10 cellular contexts compared by ENCODE assay signal in genomic region chr2:20186078-20186854, GRCh38. TPM values are rescaled to one million over a fixed set of nuclear protein-coding genes. Genes with fewer than 3 reads are reported as not detected.
DNase-seq lines count a peak whose midpoint lies in the region; ATAC-seq and TF ChIP-seq lines count a peak whose summit lies in the region.
"Had no signal": no experiment of that assay in that cellular context is flagged by ENCODE, and none has a peak within 500 bp of the region (broad histone marks: within the 10 kb centered on the region; RNA-seq: fewer than 3 reads in every experiment).

No MANE protein-coding gene starts in this region.

- H3K9me3 ChIP-seq in Caco-2: no peaks in the 10 kb centered on the region
- H3K9me3 ChIP-seq in naive thymus-derived CD4-positive, alpha-beta T cell (ENCODE audit: control insufficient read depth in 2 of 3, low read length in 3 of 3): no peaks in the 10 kb centered on the region

- intact Hi-C loops in Caco-2 (cut with micrococcal nuclease; ENCODE audit: unreplicated experiment): no loop called here
- intact Hi-C loops in naive thymus-derived CD4-positive, alpha-beta T cell (cut with micrococcal nuclease): no loop called here

- ATAC-seq in naive thymus-derived CD4-positive, alpha-beta T cell: peak; percentile 71
- no peak for ATAC-seq in HG02938 (IDR thresholded peaks at IDR 0.05; ENCODE audit: unreplicated experiment)

- no peaks in the 10 kb centered on the region for H3K36me3 Mint-ChIP-seq in Caco-2 (ENCODE audit: insufficient read depth, unreplicated experiment)
- no peaks in the 10 kb centered on the region for H3K36me3 Mint-ChIP-seq in naive thymus-derived CD4-positive, alpha-beta T cell
- H3K36me3 Mint-ChIP-seq: IgD-negative memory B cell had no signal

- H3K4me1 Mint-ChIP-seq in Caco-2 (ENCODE audit: low read depth, unreplicated experiment): peaks cover 25% of the 10 kb centered on the region
- no peaks in the 10 kb centered on the region for H3K4me1 Mint-ChIP-seq in naive thymus-derived CD4-positive, alpha-beta T cell
- H3K4me1 Mint-ChIP-seq: IgD-negative memory B cell had no signal

- no peaks in the 10 kb centered on the region for H3K36me3 ChIP-seq in Caco-2 (ENCODE audit: control insufficient read depth, insufficient read depth, low read length)
- H3K36me3 ChIP-seq in brain microvascular endothelial cell (replicated peaks): no peaks in the 10 kb centered on the region
- no peaks in the 10 kb centered on the region for H3K36me3 ChIP-seq in naive thymus-derived CD4-positive, alpha-beta T cell (ENCODE audit: control insufficient read depth in 2 of 3, insufficient read depth in 3 of 3, low read length in 3 of 3)

- H3K27me3 Mint-ChIP-seq in Caco-2 (ENCODE audit: insufficient read depth, unreplicated experiment): no peaks in the 10 kb centered on the region
- H3K27me3 Mint-ChIP-seq in naive thymus-derived CD4-positive, alpha-beta T cell: peaks cover 0 to 5% (median 0%) of the 10 kb centered on the region in 5 donors

- H3K4me3 ChIP-seq in Caco-2 (ENCODE audit: low read depth, low read length) (no peak overlapping the region), brain microvascular endothelial cell (ENCODE audit: low read depth, low read length) (no peak overlapping the region)
- no peak overlapping the region for H3K4me3 ChIP-seq in naive thymus-derived CD4-positive, alpha-beta T cell (ENCODE audit: low read length)

- no peaks in the 10 kb centered on the region for H3K9me3 Mint-ChIP-seq in Caco-2 (ENCODE audit: unreplicated experiment)
- H3K9me3 Mint-ChIP-seq in naive thymus-derived CD4-positive, alpha-beta T cell: no peaks in the 10 kb centered on the region

- BruUV-seq in Caco-2 (replicated peaks; lab: Mats Ljungman, UMichigan): no TSS peak

- no peaks in the 10 kb centered on the region for H3K27me3 ChIP-seq in Caco-2 (replicated peaks; ENCODE audit: control insufficient read depth, insufficient read depth, low read length)
- no peaks in the 10 kb centered on the region for H3K27me3 ChIP-seq in brain microvascular endothelial cell (replicated peaks)
- H3K27me3 ChIP-seq in naive thymus-derived CD4-positive, alpha-beta T cell (ENCODE audit: control insufficient read depth in 2 of 2, insufficient read depth in 2 of 2, low read length in 2 of 2): no peaks in the 10 kb centered on the region

- peaks cover 42% of the 10 kb centered on the region for H3K4me1 ChIP-seq in Caco-2
- H3K4me1 ChIP-seq in naive thymus-derived CD4-positive, alpha-beta T cell (ENCODE audit: control insufficient read depth in 2 of 2, insufficient read depth in 2 of 2, low read length in 2 of 2): no peaks in the 10 kb centered on the region

- no peak for DNase-seq in Caco-2
- DNase-seq in LHCN-M2 (ENCODE audit: low read depth): peak; percentile 78
- peak; percentile 69 for DNase-seq in brain microvascular endothelial cell
- DNase-seq in naive thymus-derived CD4-positive, alpha-beta T cell: no peak
- DNase-seq in middle frontal gyrus (ENCODE audit: extremely low spot score, low spot score): no peak
- no peak for DNase-seq in epidermal melanocyte (ENCODE audit: insufficient read length, low spot score)
- no peak for DNase-seq in NCI-H748 treated with DMSO at 0.1 percent for 48 hours (lab: John Stamatoyannopoulos, UW)
- DNase-seq: activated T-cell treated with anti-CD3 and anti-CD28 coated beads, Interleukin-2, amount 50 U/mL, for 48 hours had no signal

- H3K27ac Mint-ChIP-seq in Caco-2 (ENCODE audit: unreplicated experiment): peak overlapping the region; percentile 83
- no peak overlapping the region for H3K27ac Mint-ChIP-seq in naive thymus-derived CD4-positive, alpha-beta T cell
- H3K27ac Mint-ChIP-seq: IgD-negative memory B cell had no signal

- peak overlapping the region; percentile 77 for H3K27ac ChIP-seq in brain microvascular endothelial cell
- no peak overlapping the region for H3K27ac ChIP-seq in naive thymus-derived CD4-positive, alpha-beta T cell (ENCODE audit: low read depth, low read length)

- in situ Hi-C loops in brain microvascular endothelial cell (cut with HindIII; ENCODE audit: low pct_ligation_motif_present, low sequenced_read_pairs): no loop called here

- TF ChIP-seq CTCF in Caco-2 (IDR thresholded peaks at IDR 0.05; ENCODE audit: insufficient read depth in 1 of 2, low read depth in 1 of 2, low read length in 1 of 2, severe bottlenecking in 1 of 2, unreplicated experiment in 1 of 2) (no peak), brain microvascular endothelial cell (IDR thresholded peaks at IDR 0.05; ENCODE audit: low read depth, low read length, missing control alignments) (no peak)

- CTCF ChIA-PET in Caco-2 (lab: Charles Lee): interaction anchor here (0.6 kb wide), 1 partner anchor 39 kb away, joined by 3 read pairs; the partner anchor contains the start of gene SDC1
- CTCF ChIA-PET in naive thymus-derived CD4-positive, alpha-beta T cell (lab: Charles Lee): interaction anchor here (0.6 kb wide), 1 partner anchor 1798 kb away, joined by 3 read pairs; no protein-coding TSS in a partner anchor

- POLR2A ChIA-PET in Caco-2 (lab: Charles Lee): interaction anchor here (0.6 to 1.1 kb wide), 2 partner anchors 39 to 261 kb away, joined by 3 read pairs; no protein-coding TSS in a partner anchor
- POLR2A ChIA-PET in naive thymus-derived CD4-positive, alpha-beta T cell (lab: Charles Lee): no interaction called here

- no peak overlapping the region for H3K4me3 Mint-ChIP-seq in Caco-2 (ENCODE audit: unreplicated experiment)
- H3K4me3 Mint-ChIP-seq in naive thymus-derived CD4-positive, alpha-beta T cell: no peak overlapping the region
- H3K4me3 Mint-ChIP-seq: IgD-negative memory B cell had no signal

RNA-seq across cellular contexts. Expression of gene SDC1, which starts 38.7 kb away (rescaled TPM):
- total RNA-seq in Caco-2 (2022): 23.5 and 24.3 TPM in 2 replicates
- total RNA-seq in LHCN-M2 (2014; rRNA removed): 73.1 and 83.5 TPM in 2 replicates
- 28.3 TPM for polyA plus RNA-seq in LHCN-M2 (2012)
- total RNA-seq in naive thymus-derived CD4-positive, alpha-beta T cell: under 1 TPM in 3 of 5 experiments, not detected in 2; 0.12 to 0.37 (median 0.22) TPM
- polyA plus RNA-seq in naive thymus-derived CD4-positive, alpha-beta T cell: not detected

Comparison
In these comparisons a context has a peak if more than half of its experiments do, and no peak if none do; other contexts are left out.
1. DNase-seq: peak in LHCN-M2 (single experiment) and brain microvascular endothelial cell (single experiment); none in Caco-2 (0 of 2), naive thymus-derived CD4-positive, alpha-beta T cell (0 of 9), middle frontal gyrus (single experiment), epidermal melanocyte (single experiment) and NCI-H748 treated with DMSO at 0.1 percent for 48 hours (single experiment).
2. RNA of gene SDC1, which starts 38.7 kb away (total RNA-seq): 73.1 to 83.5 TPM in LHCN-M2 and 23.5 to 24.3 TPM in Caco-2; 0.12 to 0.37 TPM in naive thymus-derived CD4-positive, alpha-beta T cell; every median in the first group is over 10 times any median in the second.